Comparison of ENCODE assay signal across 8 cellular contexts in the genomic region with DNA sequence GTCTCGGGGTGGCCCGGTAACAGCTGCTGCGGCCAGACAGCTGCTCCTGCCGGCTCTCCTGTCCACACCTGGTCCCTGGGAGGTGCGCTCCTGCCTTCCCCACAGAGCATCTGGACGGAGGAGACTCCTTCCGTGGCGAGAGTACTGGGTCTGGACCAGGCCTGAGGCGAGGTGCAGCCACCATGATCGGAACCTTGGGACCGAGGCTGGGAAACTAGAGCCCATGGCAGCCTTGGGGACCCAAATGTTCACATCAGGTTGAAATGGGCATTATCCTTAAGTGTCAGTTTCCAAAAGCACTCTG. TPM values are rescaled to one million over a fixed set of nuclear protein-coding genes. Genes with fewer than 3 reads are reported as not detected.
DNase-seq lines count a peak whose midpoint lies in the region; ATAC-seq and TF ChIP-seq lines count a peak whose summit lies in the region.

No MANE protein-coding gene starts in this region.

- H3K4me3 Mint-ChIP-seq in CD8-positive, alpha-beta memory T cell, result peak overlapping the region; percentile 92 to 99 (median 94)

- peak overlapping the region; percentile 90 for H3K4me3 ChIP-seq in CD8-positive, alpha-beta memory T cell (ENCODE audit: low read length)
- H3K4me3 ChIP-seq in WI38 (ENCODE audit: low read depth, low read length), result peak overlapping the region; percentile 78
- H3K4me3 ChIP-seq in heart left ventricle, result peak overlapping the region; percentile 55 to 99 (median 94)
- H3K4me3 ChIP-seq in skeletal muscle cell (ENCODE audit: low read depth, low read length), result peak overlapping the region; percentile 85

- CTCF ChIA-PET in CD8-positive, alpha-beta memory T cell (lab: Charles Lee), result no interaction called here

- intact Hi-C loops in heart left ventricle (cut with DNase I), result loop anchor here in 2 of 10 donors (2.0 to 5.0 kb wide), 2 partner anchors 41 to 555 kb away; a partner anchor contains a TSS

- peaks cover 36 to 47% (median 39%) of the 10 kb centered on the region in 3 donors for H3K4me1 Mint-ChIP-seq in CD8-positive, alpha-beta memory T cell

- H3K27me3 Mint-ChIP-seq in CD8-positive, alpha-beta memory T cell, result no peaks in the 10 kb centered on the region

- TF ChIP-seq CTCF in WI38 (IDR thresholded peaks at IDR 0.05; ENCODE audit: low read depth, low read length) (no peak), heart left ventricle (IDR thresholded peaks at IDR 0.05) (no peak)

- no peaks in the 10 kb centered on the region for H3K36me3 ChIP-seq in CD8-positive, alpha-beta memory T cell (ENCODE audit: insufficient read depth, low read length)
- peaks cover 0 to 3% (median 0%) of the 10 kb centered on the region in 9 donors for H3K36me3 ChIP-seq in heart left ventricle

- POLR2A ChIA-PET in CD8-positive, alpha-beta memory T cell (lab: Charles Lee), result no interaction called here

- no peaks in the 10 kb centered on the region for H3K9me3 ChIP-seq in CD8-positive, alpha-beta memory T cell (ENCODE audit: low read length)
- no peaks in the 10 kb centered on the region for H3K9me3 ChIP-seq in heart left ventricle

- DNase-seq in CD8-positive, alpha-beta memory T cell, result peak in 2 of 5 donors; percentile 6 to 25
- DNase-seq in heart left ventricle (no peak), skeletal muscle cell (ENCODE audit: low read depth) (no peak), AG08396 (ENCODE audit: low spot score) (no peak), NCI-H2029 (lab: John Stamatoyannopoulos, UW) (no peak)

- no peaks in the 10 kb centered on the region for H3K27me3 ChIP-seq in CD8-positive, alpha-beta memory T cell (ENCODE audit: insufficient read depth, low read length, poor library complexity, severe bottlenecking)
- no peaks in the 10 kb centered on the region for H3K27me3 ChIP-seq in heart left ventricle

- H3K36me3 Mint-ChIP-seq in CD8-positive, alpha-beta memory T cell, result peaks cover 0 to 20% (median 9%) of the 10 kb centered on the region in 3 donors

- 0 to 1% (median 1%) methylated on average over 6 to 11 of the region's 11 CpGs for WGBS in heart left ventricle, 4 donors

- peak overlapping the region; percentile 72 for H3K27ac ChIP-seq in CD8-positive, alpha-beta memory T cell (ENCODE audit: low read depth, low read length)
- peak overlapping the region; percentile 73 to 98 (median 92) for H3K27ac ChIP-seq in heart left ventricle

- peaks cover 39% of the 10 kb centered on the region for H3K4me1 ChIP-seq in CD8-positive, alpha-beta memory T cell (ENCODE audit: insufficient read depth, low read length)
- peaks cover 2 to 49% (median 34%) of the 10 kb centered on the region in 12 donors for H3K4me1 ChIP-seq in heart left ventricle

- ATAC-seq in HG02571 (IDR thresholded peaks at IDR 0.05; ENCODE audit: unreplicated experiment) (peak; percentile 26), heart left ventricle (peak in 2 of 4 donors; percentile 3 to 23), HG02623 (IDR thresholded peaks at IDR 0.05; ENCODE audit: unreplicated experiment) (no peak)

- H3K9me3 Mint-ChIP-seq in CD8-positive, alpha-beta memory T cell, result peaks cover 0 to 3% (median 0%) of the 10 kb centered on the region in 5 donors

- TF ChIP-seq POLR2A in heart left ventricle (IDR thresholded peaks at IDR 0.05), result no peak

- H3K27ac Mint-ChIP-seq in CD8-positive, alpha-beta memory T cell, result peak overlapping the region; percentile 43 to 97 (median 93)

RNA-seq across cellular contexts. Expression of a gene that starts 0.6 kb away (rescaled TPM):
- total RNA-seq in CD8-positive, alpha-beta memory T cell, result 10 to 100 TPM; 54.7 to 55.8 TPM
- 27.2 TPM for polyA plus RNA-seq in CD8-positive, alpha-beta memory T cell
- total RNA-seq in heart left ventricle, result 10 to 100 TPM; 48.0 to 78.1 (median 61.3) TPM
- 10 to 100 TPM; 25.3 to 29.8 TPM for polyA plus RNA-seq in heart left ventricle
